Comparison of ENCODE assay signal across 10 cellular contexts in the genomic region with DNA sequence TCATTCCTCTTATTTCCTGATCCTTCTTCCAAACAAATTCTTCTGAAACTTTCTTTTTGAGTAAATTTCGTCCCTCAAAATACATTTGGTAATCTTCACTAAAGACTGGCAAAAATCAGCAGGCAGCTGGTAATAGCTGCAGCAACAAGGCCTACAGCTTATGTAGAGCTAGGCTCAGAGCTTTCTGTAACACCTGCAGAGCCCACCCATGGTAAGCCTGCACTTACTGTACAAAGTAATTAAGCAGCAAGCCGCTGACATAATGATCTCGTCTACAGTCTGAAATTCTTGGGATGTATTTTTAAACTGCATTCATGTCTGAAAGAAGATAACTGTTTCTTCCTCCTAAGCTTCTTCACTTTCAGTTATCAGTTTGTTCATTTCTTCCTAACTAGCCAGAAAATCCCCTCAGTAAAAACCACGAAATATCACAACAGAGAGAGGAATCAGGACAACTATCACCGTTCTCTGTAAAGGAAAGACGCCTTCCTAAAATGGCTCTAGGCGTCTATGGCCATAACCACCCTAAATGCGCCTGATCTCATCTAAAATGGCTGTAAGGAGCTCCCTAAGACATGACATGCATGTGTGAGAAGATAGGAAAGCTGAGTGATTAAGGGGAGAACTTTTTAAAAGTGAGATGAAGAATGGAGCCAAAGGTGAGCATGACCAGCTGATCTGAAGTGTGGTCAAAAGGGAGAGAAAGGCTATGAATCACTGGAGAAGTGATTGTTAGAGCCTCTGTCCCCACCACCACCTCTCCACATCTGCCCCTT. TPM values are rescaled to one million over a fixed set of nuclear protein-coding genes. Genes with fewer than 3 reads are reported as not detected.
DNase-seq lines count a peak whose midpoint lies in the region; ATAC-seq and TF ChIP-seq lines count a peak whose summit lies in the region.
"Had no signal": no experiment of that assay in that cellular context is flagged by ENCODE, and none has a peak within 500 bp of the region (broad histone marks: within the 10 kb centered on the region; RNA-seq: fewer than 3 reads in every experiment).

No MANE protein-coding gene starts in this region.

- H3K36me3 Mint-ChIP-seq in activated CD8-positive, alpha-beta T cell treated with anti-CD3 and anti-CD28 coated beads for 36 hours (ENCODE audit: low read depth) = peaks cover 2% of the 10 kb centered on the region
- peaks cover 10% of the 10 kb centered on the region for H3K36me3 Mint-ChIP-seq in activated CD8-positive, alpha-beta T cell treated with anti-CD3 and anti-CD28 coated beads, Interleukin-2, amount 10 ng/mL, durations not matched to agents 7 days and 5 days (ENCODE audit: low read depth)
- H3K36me3 Mint-ChIP-seq in activated CD4-positive, alpha-beta memory T cell treated with anti-CD3 and anti-CD28 coated beads, Interleukin-2, amount 10 ng/mL, durations not matched to agents 7 days and 5 days (ENCODE audit: low read depth) = no peaks in the 10 kb centered on the region

- H3K4me3 Mint-ChIP-seq in activated CD8-positive, alpha-beta T cell treated with anti-CD3 and anti-CD28 coated beads for 36 hours = no peak overlapping the region
- H3K4me3 Mint-ChIP-seq in activated CD8-positive, alpha-beta T cell treated with anti-CD3 and anti-CD28 coated beads, Interleukin-2, amount 10 ng/mL, durations not matched to agents 7 days and 5 days = no peak overlapping the region
- peak overlapping the region; percentile 4 for H3K4me3 Mint-ChIP-seq in activated CD4-positive, alpha-beta memory T cell treated with anti-CD3 and anti-CD28 coated beads, Interleukin-2, amount 10 ng/mL, durations not matched to agents 7 days and 5 days

- H3K27me3 Mint-ChIP-seq in activated CD8-positive, alpha-beta T cell treated with anti-CD3 and anti-CD28 coated beads for 36 hours = no peaks in the 10 kb centered on the region
- H3K27me3 Mint-ChIP-seq in activated CD8-positive, alpha-beta T cell treated with anti-CD3 and anti-CD28 coated beads, Interleukin-2, amount 10 ng/mL, durations not matched to agents 7 days and 5 days (ENCODE audit: low read depth) = no peaks in the 10 kb centered on the region
- no peaks in the 10 kb centered on the region for H3K27me3 Mint-ChIP-seq in activated CD4-positive, alpha-beta memory T cell treated with anti-CD3 and anti-CD28 coated beads, Interleukin-2, amount 10 ng/mL, durations not matched to agents 7 days and 5 days

- H3K27ac Mint-ChIP-seq in activated CD8-positive, alpha-beta T cell treated with anti-CD3 and anti-CD28 coated beads for 36 hours = peak overlapping the region; percentile 29
- no peak overlapping the region for H3K27ac Mint-ChIP-seq in activated CD8-positive, alpha-beta T cell treated with anti-CD3 and anti-CD28 coated beads, Interleukin-2, amount 10 ng/mL, durations not matched to agents 7 days and 5 days
- H3K27ac Mint-ChIP-seq in activated CD4-positive, alpha-beta memory T cell treated with anti-CD3 and anti-CD28 coated beads, Interleukin-2, amount 10 ng/mL, durations not matched to agents 7 days and 5 days = peak overlapping the region; percentile 24

- peaks cover 54% of the 10 kb centered on the region for H3K4me1 Mint-ChIP-seq in activated CD8-positive, alpha-beta T cell treated with anti-CD3 and anti-CD28 coated beads for 36 hours (ENCODE audit: low read depth)
- peaks cover 44% of the 10 kb centered on the region for H3K4me1 Mint-ChIP-seq in activated CD8-positive, alpha-beta T cell treated with anti-CD3 and anti-CD28 coated beads, Interleukin-2, amount 10 ng/mL, durations not matched to agents 7 days and 5 days (ENCODE audit: low read depth)
- H3K4me1 Mint-ChIP-seq in activated CD4-positive, alpha-beta memory T cell treated with anti-CD3 and anti-CD28 coated beads, Interleukin-2, amount 10 ng/mL, durations not matched to agents 7 days and 5 days = peaks cover 41% of the 10 kb centered on the region

- intact Hi-C loops in activated CD8-positive, alpha-beta T cell treated with anti-CD3 and anti-CD28 coated beads for 36 hours (cut with micrococcal nuclease) = loop anchor here (5.0 kb wide), 1 partner anchor 53 kb away; no protein-coding TSS in a partner anchor

- H3K9me3 Mint-ChIP-seq in activated CD8-positive, alpha-beta T cell treated with anti-CD3 and anti-CD28 coated beads for 36 hours = no peaks in the 10 kb centered on the region
- no peaks in the 10 kb centered on the region for H3K9me3 Mint-ChIP-seq in activated CD8-positive, alpha-beta T cell treated with anti-CD3 and anti-CD28 coated beads, Interleukin-2, amount 10 ng/mL, durations not matched to agents 7 days and 5 days (ENCODE audit: insufficient read depth)
- no peaks in the 10 kb centered on the region for H3K9me3 Mint-ChIP-seq in activated CD4-positive, alpha-beta memory T cell treated with anti-CD3 and anti-CD28 coated beads, Interleukin-2, amount 10 ng/mL, durations not matched to agents 7 days and 5 days

- TF ChIP-seq CTCF in activated CD8-positive, alpha-beta T cell treated with anti-CD3 and anti-CD28 coated beads for 36 hours (IDR thresholded peaks at IDR 0.05) = no peak
- no peak for TF ChIP-seq CTCF in GM20000 (IDR thresholded peaks at IDR 0.05; ENCODE audit: extremely low read depth, missing control alignments)

- CTCF ChIA-PET in activated CD8-positive, alpha-beta T cell treated with anti-CD3 and anti-CD28 coated beads for 36 hours (lab: Charles Lee) = interaction anchor here (0.7 to 1.4 kb wide), 6 partner anchors 10 to 298 kb away, joined by 3 to 5 read pairs (median 4); no protein-coding TSS in a partner anchor
- CTCF ChIA-PET in activated CD8-positive, alpha-beta T cell treated with anti-CD3 and anti-CD28 coated beads, Interleukin-2, amount 10 ng/mL, durations not matched to agents 7 days and 5 days (lab: Charles Lee) = interaction anchor here (0.6 to 1.3 kb wide), 7 partner anchors 10 to 326 kb away, joined by 3 to 4 read pairs (median 3); no protein-coding TSS in a partner anchor
- CTCF ChIA-PET in activated CD4-positive, alpha-beta memory T cell treated with anti-CD3 and anti-CD28 coated beads, Interleukin-2, amount 10 ng/mL, durations not matched to agents 7 days and 5 days (lab: Charles Lee) = interaction anchor here (1.1 to 1.4 kb wide), 5 partner anchors 8 to 71 kb away, joined by 3 to 5 read pairs (median 3); no protein-coding TSS in a partner anchor

- POLR2A ChIA-PET in activated CD8-positive, alpha-beta T cell treated with anti-CD3 and anti-CD28 coated beads for 36 hours (lab: Charles Lee) = interaction anchor here (0.5 to 1.2 kb wide), 4 partner anchors 33 to 137 kb away, joined by 3 to 4 read pairs (median 3); no protein-coding TSS in a partner anchor
- POLR2A ChIA-PET in activated CD8-positive, alpha-beta T cell treated with anti-CD3 and anti-CD28 coated beads, Interleukin-2, amount 10 ng/mL, durations not matched to agents 7 days and 5 days (lab: Charles Lee) = interaction anchor here (0.6 kb wide), 1 partner anchor 385 kb away, joined by 4 read pairs; no protein-coding TSS in a partner anchor
- POLR2A ChIA-PET in activated CD4-positive, alpha-beta memory T cell treated with anti-CD3 and anti-CD28 coated beads, Interleukin-2, amount 10 ng/mL, durations not matched to agents 7 days and 5 days (lab: Charles Lee) = interaction anchor here (1.1 to 1.5 kb wide), 3 partner anchors 9 to 72 kb away, joined by 3 to 4 read pairs (median 4); no protein-coding TSS in a partner anchor

- ATAC-seq in activated CD8-positive, alpha-beta T cell treated with anti-CD3 and anti-CD28 coated beads for 36 hours = peak; percentile 60
- ATAC-seq in activated CD8-positive, alpha-beta T cell treated with anti-CD3 and anti-CD28 coated beads, Interleukin-2, amount 10 ng/mL, durations not matched to agents 7 days and 5 days = no peak
- ATAC-seq in HG02885 (IDR thresholded peaks at IDR 0.05; ENCODE audit: poor library complexity, unreplicated experiment) = peak; percentile 54

- DNase-seq in activated CD8-positive, alpha-beta T cell treated with anti-CD3 and anti-CD28 coated beads for 36 hours = peak; percentile 30
- DNase-seq in activated CD8-positive, alpha-beta T cell treated with anti-CD3 and anti-CD28 coated beads, Interleukin-2, amount 10 ng/mL, durations not matched to agents 7 days and 5 days = no peak
- no peak for DNase-seq in activated CD4-positive, alpha-beta memory T cell treated with anti-CD3 and anti-CD28 coated beads, Interleukin-2, amount 10 ng/mL, durations not matched to agents 7 days and 5 days
- DNase-seq in renal cortical epithelial cell (ENCODE audit: low read depth) (peak; percentile 51), DMS114 treated with DMSO at 0.1 percent for 48 hours (lab: John Stamatoyannopoulos, UW; ENCODE audit: unreplicated experiment) (no peak), COR-L47 (lab: John Stamatoyannopoulos, UW) (no peak), GM20000 (ENCODE audit: low spot score) (no peak)
- DNase-seq: NCI-H187 treated with DMSO at 0.1 percent for 48 hours, T1000 had no signal

RNA-seq across cellular contexts. Expression of a gene that starts 56.2 kb away (rescaled TPM):
- total RNA-seq in activated CD8-positive, alpha-beta T cell treated with anti-CD3 and anti-CD28 coated beads for 36 hours = 10 to 100 TPM; 40.6 to 44.3 TPM
- total RNA-seq in activated CD8-positive, alpha-beta T cell treated with anti-CD3 and anti-CD28 coated beads, Interleukin-2, amount 10 ng/mL, durations not matched to agents 7 days and 5 days = 10 to 100 TPM; 78.5 to 81.1 TPM
- 10 to 100 TPM; 11.6 to 13.7 TPM for total RNA-seq in activated CD4-positive, alpha-beta memory T cell treated with anti-CD3 and anti-CD28 coated beads, Interleukin-2, amount 10 ng/mL, durations not matched to agents 7 days and 5 days
- 216 and 218 TPM in 2 replicates for total RNA-seq in renal cortical epithelial cell

Comparison
In these comparisons a context has a peak if more than half of its experiments do, and no peak if none do; other contexts are left out.
1. DNase-seq: peak in activated CD8-positive, alpha-beta T cell treated with anti-CD3 and anti-CD28 coated beads for 36 hours (single experiment) and renal cortical epithelial cell (single experiment); none in activated CD8-positive, alpha-beta T cell treated with anti-CD3 and anti-CD28 coated beads, Interleukin-2, amount 10 ng/mL, durations not matched to agents 7 days and 5 days (single experiment), activated CD4-positive, alpha-beta memory T cell treated with anti-CD3 and anti-CD28 coated beads, Interleukin-2, amount 10 ng/mL, durations not matched to agents 7 days and 5 days (single experiment), DMS114 treated with DMSO at 0.1 percent for 48 hours (single experiment), COR-L47 (single experiment) and GM20000 (single experiment).